In the genomic region with DNA sequence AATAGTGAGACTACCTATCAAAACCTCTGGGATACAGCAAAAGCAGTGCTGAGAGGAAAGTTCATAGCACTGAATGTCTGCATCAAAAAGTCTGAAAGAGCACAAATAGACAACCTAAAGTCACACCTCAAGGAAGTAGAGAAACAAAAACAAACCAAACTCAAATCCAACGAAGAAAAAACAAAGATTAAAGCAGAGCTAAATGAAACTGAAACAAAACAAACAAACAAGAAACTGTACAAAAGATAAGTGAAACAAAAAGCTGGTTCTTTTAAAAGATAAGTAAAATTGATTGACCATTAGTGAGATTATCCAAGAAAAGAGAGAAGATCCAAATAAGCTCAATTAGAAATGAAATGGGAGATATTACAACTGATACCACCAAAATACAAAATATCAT, we compare ENCODE assay signal across 29 cellular contexts.
"Had no signal": no experiment of that assay in that cellular context is flagged by ENCODE, and none has a peak within 500 bp of the region (broad histone marks: within the 10 kb centered on the region; RNA-seq: fewer than 3 reads in every experiment).

No MANE protein-coding gene starts in this region.

- H3K4me3 ChIP-seq: left lung, lung, mucosa of descending colon, pancreas, prostate gland, skin epidermis, stomach, thoracic aorta, tibial artery, upper lobe of right lung had no signal

- H3K27ac ChIP-seq: left lung, pancreas, prostate gland, skin epidermis, stomach, thoracic aorta, tibial artery, upper lobe of right lung had no signal

- DNase-seq: hypothalamus; immature natural killer cell; kidney; left colon; left lung; midbrain; mucosa of descending colon; naive thymus-derived CD4-positive, alpha-beta T cell; nucleus accumbens; pancreas; posterior cingulate gyrus; retina; right cardiac atrium; stimulated activated CD4-positive, alpha-beta T cell treated with anti-CD3 and anti-CD28 coated beads, Interleukin-12 subunit alpha, Interleukin-12 subunit beta, amount 100 ng/mL, for 4 hours; stimulated activated CD4-positive, alpha-beta T cell treated with anti-CD3 and anti-CD28 coated beads, Interleukin-15, amount 100 ng/mL, for 24 hours; stimulated activated CD4-positive, alpha-beta T cell treated with anti-CD3 and anti-CD28 coated beads, Interleukin-2, amount 100 ng/mL, for 24 hours; stimulated activated CD4-positive, alpha-beta T cell treated with anti-CD3 and anti-CD28 coated beads, Interleukin-4, amount 100 ng/mL, for 1 hour; stimulated activated naive B cell treated with anti-CD40 and anti-IgM and Interleukin-4, amounts not matched to agents 10 μg/mL and 1 μg/mL and 100 μg/mL, for 72 hours; stimulated activated naive CD8-positive, alpha-beta T cell treated with anti-CD3 and anti-CD28 coated beads, Interleukin-15, Interleukin-2, amounts not matched to agents 100 U/mL and 50 U/mL, for 24 hours; stomach; tibial artery; trophoblast cell; upper lobe of right lung had no signal

- H3K4me1 Mint-ChIP-seq: naive thymus-derived CD4-positive, alpha-beta T cell; stimulated activated naive B cell treated with anti-CD40 and anti-IgM and Interleukin-4, amounts not matched to agents 10 μg/mL and 1 μg/mL and 100 μg/mL, for 72 hours had no signal

- H3K36me3 Mint-ChIP-seq: naive thymus-derived CD4-positive, alpha-beta T cell; stimulated activated naive B cell treated with anti-CD40 and anti-IgM and Interleukin-4, amounts not matched to agents 10 μg/mL and 1 μg/mL and 100 μg/mL, for 72 hours had no signal

- H3K4me1 ChIP-seq: left lung, pancreas, prostate gland, stomach, tibial artery, upper lobe of right lung had no signal

- ATAC-seq: left colon; left lung; mucosa of descending colon; naive thymus-derived CD4-positive, alpha-beta T cell; natural killer cell treated with Interleukin-12 subunit alpha and Interleukin-12 subunit beta and Interleukin-15 and Interleukin-18, amount 100 ng/mL, for 72 hours; pancreas; right cardiac atrium; sciatic nerve; stimulated activated naive B cell treated with anti-CD40 and anti-IgM and Interleukin-4, amounts not matched to agents 10 μg/mL and 1 μg/mL and 100 μg/mL, for 72 hours; stimulated activated naive CD8-positive, alpha-beta T cell treated with anti-CD3 and anti-CD28 coated beads, Interleukin-15, Interleukin-2, amounts not matched to agents 100 U/mL and 50 U/mL, for 24 hours; upper lobe of right lung had no signal

- H3K27ac Mint-ChIP-seq: immature natural killer cell; naive thymus-derived CD4-positive, alpha-beta T cell; natural killer cell treated with Interleukin-12 subunit alpha and Interleukin-12 subunit beta and Interleukin-15 and Interleukin-18, amount 100 ng/mL, for 72 hours; stimulated activated naive B cell treated with anti-CD40 and anti-IgM and Interleukin-4, amounts not matched to agents 10 μg/mL and 1 μg/mL and 100 μg/mL, for 72 hours had no signal

- H3K27me3 ChIP-seq: left lung, pancreas, stomach, tibial artery, upper lobe of right lung had no signal

- H3K27me3 Mint-ChIP-seq: naive thymus-derived CD4-positive, alpha-beta T cell; natural killer cell treated with Interleukin-12 subunit alpha and Interleukin-12 subunit beta and Interleukin-15 and Interleukin-18, amount 100 ng/mL, for 72 hours; stimulated activated naive B cell treated with anti-CD40 and anti-IgM and Interleukin-4, amounts not matched to agents 10 μg/mL and 1 μg/mL and 100 μg/mL, for 72 hours had no signal

- H3K4me3 Mint-ChIP-seq: immature natural killer cell; naive thymus-derived CD4-positive, alpha-beta T cell; natural killer cell treated with Interleukin-12 subunit alpha and Interleukin-12 subunit beta and Interleukin-15 and Interleukin-18, amount 100 ng/mL, for 72 hours; stimulated activated naive B cell treated with anti-CD40 and anti-IgM and Interleukin-4, amounts not matched to agents 10 μg/mL and 1 μg/mL and 100 μg/mL, for 72 hours had no signal

- H3K9me3 ChIP-seq: mucosa of descending colon, pancreas, prostate gland, upper lobe of right lung had no signal

- H3K36me3 ChIP-seq: left lung, pancreas, prostate gland, stomach, thoracic aorta, tibial artery, upper lobe of right lung had no signal
